ENCODE assay signal across 8 cellular contexts in genomic region chr12:132955094-132955932, GRCh38. TPM values are rescaled to one million over a fixed set of nuclear protein-coding genes. Genes with fewer than 3 reads are reported as not detected.
DNase-seq lines count a peak whose midpoint lies in the region; ATAC-seq and TF ChIP-seq lines count a peak whose summit lies in the region.

No MANE protein-coding gene starts in this region.

- H3K4me2 ChIP-seq in PC-3 (ENCODE audit: low read length) = peak overlapping the region; percentile 92

- ATAC-seq in GM18511 (IDR thresholded peaks at IDR 0.05; ENCODE audit: unreplicated experiment) (peak; percentile 46), HG03135 (IDR thresholded peaks at IDR 0.05; ENCODE audit: unreplicated experiment) (peak; percentile 28), PC-3 (peak; percentile 46)

- H2AFZ ChIP-seq in PC-3 (ENCODE audit: low read length) = peak overlapping the region; percentile 85

- H4K20me1 ChIP-seq in PC-3 (ENCODE audit: low read length) = no peaks in the 10 kb centered on the region

- H3K27me3 ChIP-seq in PC-3 (ENCODE audit: low read length) (no peaks in the 10 kb centered on the region), layer of hippocampus (ENCODE audit: control insufficient read depth, insufficient read depth, low read length) (no peaks in the 10 kb centered on the region)

- DNase-seq in C1 segment of cervical spinal cord (lab: John Stamatoyannopoulos, UW) (peak in 10 of 14 donors; percentile 10 to 73 (median 44)), PC-3 (peak; percentile 69), choroid plexus epithelial cell (ENCODE audit: low read depth) (peak; percentile 78), NCI-H2107 (lab: John Stamatoyannopoulos, UW) (no peak)
- peak; percentile 0 for DNase-seq in stimulated activated CD8-positive, alpha-beta memory T cell treated with anti-CD3 and anti-CD28 coated beads, Interleukin-12 subunit alpha, Interleukin-12 subunit beta, amount 100 ng/mL, for 1 hour (ENCODE audit: low read depth)

- POLR2A ChIA-PET in PC-3 (lab: Charles Lee; ENCODE audit: unreplicated experiment) = interaction anchor here (0.6 kb wide), 2 partner anchors 20 to 33 kb away, joined by 3 read pairs; no protein-coding TSS in a partner anchor

- H3K9ac ChIP-seq in PC-3 (ENCODE audit: low read length) = peak overlapping the region; percentile 87

- H3K36me3 ChIP-seq in PC-3 (ENCODE audit: low read depth, low read length) = peaks cover 32% of the 10 kb centered on the region

- H3K9me3 ChIP-seq in PC-3 (ENCODE audit: low read length) = peaks cover 22% of the 10 kb centered on the region

- peaks cover 9% of the 10 kb centered on the region for H3F3A ChIP-seq in PC-3 (ENCODE audit: low read length, unreplicated experiment)

- H3K4me3 ChIP-seq in PC-3 (ENCODE audit: low read length) (peak overlapping the region; percentile 84), choroid plexus epithelial cell (ENCODE audit: low read depth, low read length) (peak overlapping the region; percentile 61)

- H3K79me2 ChIP-seq in PC-3 (ENCODE audit: low read length) = peaks cover 52% of the 10 kb centered on the region

- CTCF ChIA-PET in PC-3 (lab: Charles Lee) = no interaction called here

- H3K9me2 ChIP-seq in PC-3 (replicated peaks; ENCODE audit: low read length) = no peaks in the 10 kb centered on the region

- intact Hi-C loops in PC-3 (cut with micrococcal nuclease) = no loop called here

- BruUV-seq in PC-3 (replicated peaks; lab: Mats Ljungman, UMichigan) = TSS peak; percentile 83

- H3K27ac ChIP-seq in PC-3 (ENCODE audit: low read length) = peak overlapping the region; percentile 68
- H3K27ac ChIP-seq in layer of hippocampus (ENCODE audit: low read depth, low read length) = peak overlapping the region; percentile 95

- TF ChIP-seq CTCF in PC-3 (conservative IDR thresholded peaks at IDR 0.05; ENCODE audit: low read depth, low read length) (no peak), choroid plexus epithelial cell (conservative IDR thresholded peaks at IDR 0.05; ENCODE audit: low read depth, low read length) (no peak)

- peaks cover 8% of the 10 kb centered on the region for H3K4me1 ChIP-seq in PC-3 (ENCODE audit: insufficient read depth, low read length)

RNA-seq across cellular contexts. Expression of gene ZNF605, which starts 0.8 kb away (rescaled TPM):
- total RNA-seq in PC-3 (2014; rRNA removed) = 5.9 and 8.6 TPM in 2 replicates

RNA-seq across cellular contexts. Expression of gene ZNF26, which starts 30.9 kb away (rescaled TPM):
- 30.2 and 39.2 TPM in 2 replicates for total RNA-seq in PC-3 (2014; rRNA removed)
